Comparison of ENCODE assay signal across 2 cellular contexts in the genomic region with DNA sequence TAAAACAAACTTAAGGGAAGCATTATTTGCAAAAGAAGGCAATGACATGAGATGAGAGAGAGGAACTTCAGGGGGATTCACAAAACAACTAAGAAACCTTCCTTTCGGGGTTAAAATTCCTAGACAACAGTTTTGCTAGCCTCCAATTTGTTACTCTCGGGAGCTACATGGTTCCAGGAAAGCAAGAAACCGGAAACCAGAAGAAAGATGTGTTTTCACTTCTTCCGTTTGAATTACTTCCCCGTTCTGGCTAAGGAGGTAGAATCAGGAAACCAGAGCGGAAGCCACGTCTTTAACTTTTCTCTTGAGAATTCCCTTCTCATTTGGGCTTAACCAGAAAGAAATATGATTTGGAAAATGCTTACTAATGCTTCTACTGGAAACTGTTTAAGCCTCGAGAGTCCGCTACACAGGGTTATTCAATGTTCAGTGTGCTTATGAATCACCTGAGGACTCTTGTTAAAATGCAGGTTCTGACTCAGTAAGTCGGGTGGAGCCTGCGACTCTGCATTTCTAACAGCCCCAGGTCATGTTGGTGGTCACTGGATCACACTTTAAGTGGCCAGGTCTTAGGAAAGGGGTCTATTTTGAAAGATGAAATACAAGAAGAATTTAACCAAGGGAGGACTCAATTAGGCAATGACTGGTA.
TF ChIP-seq lines count a peak whose summit lies in the region.

No MANE protein-coding gene starts in this region.

TF ChIP-seq in GM23338, 12 proteins besides CTCF, POLR2A, EP300 and RAD21 (continued from another document):
- TF ChIP-seq, protein P1, sequence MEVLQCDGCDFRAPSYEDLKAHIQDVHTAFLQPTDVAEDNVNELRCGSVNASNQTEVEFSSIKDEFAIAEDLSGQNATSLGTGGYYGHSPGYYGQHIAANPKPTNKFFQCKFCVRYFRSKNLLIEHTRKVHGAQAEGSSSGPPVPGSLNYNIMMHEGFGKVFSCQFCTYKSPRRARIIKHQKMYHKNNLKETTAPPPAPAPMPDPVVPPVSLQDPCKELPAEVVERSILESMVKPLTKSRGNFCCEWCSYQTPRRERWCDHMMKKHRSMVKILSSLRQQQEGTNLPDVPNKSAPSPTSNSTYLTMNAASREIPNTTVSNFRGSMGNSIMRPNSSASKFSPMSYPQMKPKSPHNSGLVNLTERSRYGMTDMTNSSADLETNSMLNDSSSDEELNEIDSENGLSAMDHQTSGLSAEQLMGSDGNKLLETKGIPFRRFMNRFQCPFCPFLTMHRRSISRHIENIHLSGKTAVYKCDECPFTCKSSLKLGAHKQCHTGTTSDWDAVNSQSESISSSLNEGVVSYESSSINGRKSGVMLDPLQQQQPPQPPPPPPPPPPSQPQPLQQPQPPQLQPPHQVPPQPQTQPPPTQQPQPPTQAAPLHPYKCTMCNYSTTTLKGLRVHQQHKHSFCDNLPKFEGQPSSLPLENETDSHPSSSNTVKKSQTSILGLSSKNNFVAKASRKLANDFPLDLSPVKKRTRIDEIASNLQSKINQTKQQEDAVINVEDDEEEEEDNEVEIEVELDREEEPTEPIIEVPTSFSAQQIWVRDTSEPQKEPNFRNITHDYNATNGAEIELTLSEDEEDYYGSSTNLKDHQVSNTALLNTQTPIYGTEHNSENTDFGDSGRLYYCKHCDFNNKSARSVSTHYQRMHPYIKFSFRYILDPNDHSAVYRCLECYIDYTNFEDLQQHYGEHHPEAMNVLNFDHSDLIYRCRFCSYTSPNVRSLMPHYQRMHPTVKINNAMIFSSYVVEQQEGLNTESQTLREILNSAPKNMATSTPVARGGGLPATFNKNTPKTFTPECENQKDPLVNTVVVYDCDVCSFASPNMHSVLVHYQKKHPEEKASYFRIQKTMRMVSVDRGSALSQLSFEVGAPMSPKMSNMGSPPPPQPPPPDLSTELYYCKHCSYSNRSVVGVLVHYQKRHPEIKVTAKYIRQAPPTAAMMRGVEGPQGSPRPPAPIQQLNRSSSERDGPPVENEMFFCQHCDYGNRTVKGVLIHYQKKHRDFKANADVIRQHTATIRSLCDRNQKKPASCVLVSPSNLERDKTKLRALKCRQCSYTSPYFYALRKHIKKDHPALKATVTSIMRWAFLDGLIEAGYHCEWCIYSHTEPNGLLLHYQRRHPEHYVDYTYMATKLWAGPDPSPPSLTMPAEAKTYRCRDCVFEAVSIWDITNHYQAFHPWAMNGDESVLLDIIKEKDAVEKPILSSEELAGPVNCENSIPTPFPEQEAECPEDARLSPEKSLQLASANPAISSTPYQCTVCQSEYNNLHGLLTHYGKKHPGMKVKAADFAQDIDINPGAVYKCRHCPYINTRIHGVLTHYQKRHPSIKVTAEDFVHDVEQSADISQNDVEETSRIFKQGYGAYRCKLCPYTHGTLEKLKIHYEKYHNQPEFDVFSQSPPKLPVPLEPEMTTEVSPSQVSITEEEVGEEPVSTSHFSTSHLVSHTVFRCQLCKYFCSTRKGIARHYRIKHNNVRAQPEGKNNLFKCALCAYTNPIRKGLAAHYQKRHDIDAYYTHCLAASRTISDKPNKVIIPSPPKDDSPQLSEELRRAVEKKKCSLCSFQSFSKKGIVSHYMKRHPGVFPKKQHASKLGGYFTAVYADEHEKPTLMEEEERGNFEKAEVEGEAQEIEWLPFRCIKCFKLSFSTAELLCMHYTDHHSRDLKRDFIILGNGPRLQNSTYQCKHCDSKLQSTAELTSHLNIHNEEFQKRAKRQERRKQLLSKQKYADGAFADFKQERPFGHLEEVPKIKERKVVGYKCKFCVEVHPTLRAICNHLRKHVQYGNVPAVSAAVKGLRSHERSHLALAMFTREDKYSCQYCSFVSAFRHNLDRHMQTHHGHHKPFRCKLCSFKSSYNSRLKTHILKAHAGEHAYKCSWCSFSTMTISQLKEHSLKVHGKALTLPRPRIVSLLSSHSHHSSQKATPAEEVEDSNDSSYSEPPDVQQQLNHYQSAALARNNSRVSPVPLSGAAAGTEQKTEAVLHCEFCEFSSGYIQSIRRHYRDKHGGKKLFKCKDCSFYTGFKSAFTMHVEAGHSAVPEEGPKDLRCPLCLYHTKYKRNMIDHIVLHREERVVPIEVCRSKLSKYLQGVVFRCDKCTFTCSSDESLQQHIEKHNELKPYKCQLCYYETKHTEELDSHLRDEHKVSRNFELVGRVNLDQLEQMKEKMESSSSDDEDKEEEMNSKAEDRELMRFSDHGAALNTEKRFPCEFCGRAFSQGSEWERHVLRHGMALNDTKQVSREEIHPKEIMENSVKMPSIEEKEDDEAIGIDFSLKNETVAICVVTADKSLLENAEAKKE (CRISPR knock-in tag; IDR thresholded peaks at IDR 0.05): no peak

TF ChIP-seq in WTC11, 78 proteins besides CTCF, POLR2A, EP300 and RAD21 (continued from another document):
- TF ChIP-seq, protein P2, sequence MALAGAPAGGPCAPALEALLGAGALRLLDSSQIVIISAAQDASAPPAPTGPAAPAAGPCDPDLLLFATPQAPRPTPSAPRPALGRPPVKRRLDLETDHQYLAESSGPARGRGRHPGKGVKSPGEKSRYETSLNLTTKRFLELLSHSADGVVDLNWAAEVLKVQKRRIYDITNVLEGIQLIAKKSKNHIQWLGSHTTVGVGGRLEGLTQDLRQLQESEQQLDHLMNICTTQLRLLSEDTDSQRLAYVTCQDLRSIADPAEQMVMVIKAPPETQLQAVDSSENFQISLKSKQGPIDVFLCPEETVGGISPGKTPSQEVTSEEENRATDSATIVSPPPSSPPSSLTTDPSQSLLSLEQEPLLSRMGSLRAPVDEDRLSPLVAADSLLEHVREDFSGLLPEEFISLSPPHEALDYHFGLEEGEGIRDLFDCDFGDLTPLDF (CRISPR knock-in tag; IDR thresholded peaks at IDR 0.05): no peak
- TF ChIP-seq ZNF671 (CRISPR knock-in tag; IDR thresholded peaks at IDR 0.05) (no peak), TCF7 (CRISPR knock-in tag; IDR thresholded peaks at IDR 0.05; ENCODE audit: low read depth) (no peak), SP1 (CRISPR knock-in tag; conservative IDR thresholded peaks at IDR 0.05) (no peak), FOXK1 (CRISPR knock-in tag; IDR thresholded peaks at IDR 0.05) (no peak), SOX15 (CRISPR knock-in tag; IDR thresholded peaks at IDR 0.05) (no peak), NR2C2 (CRISPR knock-in tag; IDR thresholded peaks at IDR 0.05) (no peak), ELF4 (CRISPR knock-in tag; IDR thresholded peaks at IDR 0.05; ENCODE audit: low read depth) (no peak), JUN (CRISPR knock-in tag; IDR thresholded peaks at IDR 0.05) (no peak), NR3C1 (CRISPR knock-in tag; conservative IDR thresholded peaks at IDR 0.05; ENCODE audit: low read depth) (no peak)
- TF ChIP-seq, protein P3, sequence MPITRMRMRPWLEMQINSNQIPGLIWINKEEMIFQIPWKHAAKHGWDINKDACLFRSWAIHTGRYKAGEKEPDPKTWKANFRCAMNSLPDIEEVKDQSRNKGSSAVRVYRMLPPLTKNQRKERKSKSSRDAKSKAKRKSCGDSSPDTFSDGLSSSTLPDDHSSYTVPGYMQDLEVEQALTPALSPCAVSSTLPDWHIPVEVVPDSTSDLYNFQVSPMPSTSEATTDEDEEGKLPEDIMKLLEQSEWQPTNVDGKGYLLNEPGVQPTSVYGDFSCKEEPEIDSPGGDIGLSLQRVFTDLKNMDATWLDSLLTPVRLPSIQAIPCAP (CRISPR knock-in tag; IDR thresholded peaks at IDR 0.05): no peak
- TF ChIP-seq, protein P4, sequence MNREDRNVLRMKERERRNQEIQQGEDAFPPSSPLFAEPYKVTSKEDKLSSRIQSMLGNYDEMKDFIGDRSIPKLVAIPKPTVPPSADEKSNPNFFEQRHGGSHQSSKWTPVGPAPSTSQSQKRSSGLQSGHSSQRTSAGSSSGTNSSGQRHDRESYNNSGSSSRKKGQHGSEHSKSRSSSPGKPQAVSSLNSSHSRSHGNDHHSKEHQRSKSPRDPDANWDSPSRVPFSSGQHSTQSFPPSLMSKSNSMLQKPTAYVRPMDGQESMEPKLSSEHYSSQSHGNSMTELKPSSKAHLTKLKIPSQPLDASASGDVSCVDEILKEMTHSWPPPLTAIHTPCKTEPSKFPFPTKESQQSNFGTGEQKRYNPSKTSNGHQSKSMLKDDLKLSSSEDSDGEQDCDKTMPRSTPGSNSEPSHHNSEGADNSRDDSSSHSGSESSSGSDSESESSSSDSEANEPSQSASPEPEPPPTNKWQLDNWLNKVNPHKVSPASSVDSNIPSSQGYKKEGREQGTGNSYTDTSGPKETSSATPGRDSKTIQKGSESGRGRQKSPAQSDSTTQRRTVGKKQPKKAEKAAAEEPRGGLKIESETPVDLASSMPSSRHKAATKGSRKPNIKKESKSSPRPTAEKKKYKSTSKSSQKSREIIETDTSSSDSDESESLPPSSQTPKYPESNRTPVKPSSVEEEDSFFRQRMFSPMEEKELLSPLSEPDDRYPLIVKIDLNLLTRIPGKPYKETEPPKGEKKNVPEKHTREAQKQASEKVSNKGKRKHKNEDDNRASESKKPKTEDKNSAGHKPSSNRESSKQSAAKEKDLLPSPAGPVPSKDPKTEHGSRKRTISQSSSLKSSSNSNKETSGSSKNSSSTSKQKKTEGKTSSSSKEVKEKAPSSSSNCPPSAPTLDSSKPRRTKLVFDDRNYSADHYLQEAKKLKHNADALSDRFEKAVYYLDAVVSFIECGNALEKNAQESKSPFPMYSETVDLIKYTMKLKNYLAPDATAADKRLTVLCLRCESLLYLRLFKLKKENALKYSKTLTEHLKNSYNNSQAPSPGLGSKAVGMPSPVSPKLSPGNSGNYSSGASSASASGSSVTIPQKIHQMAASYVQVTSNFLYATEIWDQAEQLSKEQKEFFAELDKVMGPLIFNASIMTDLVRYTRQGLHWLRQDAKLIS (CRISPR knock-in tag; IDR thresholded peaks at IDR 0.05; ENCODE audit: borderline replicate concordance): no peak
- TF ChIP-seq, protein P5, sequence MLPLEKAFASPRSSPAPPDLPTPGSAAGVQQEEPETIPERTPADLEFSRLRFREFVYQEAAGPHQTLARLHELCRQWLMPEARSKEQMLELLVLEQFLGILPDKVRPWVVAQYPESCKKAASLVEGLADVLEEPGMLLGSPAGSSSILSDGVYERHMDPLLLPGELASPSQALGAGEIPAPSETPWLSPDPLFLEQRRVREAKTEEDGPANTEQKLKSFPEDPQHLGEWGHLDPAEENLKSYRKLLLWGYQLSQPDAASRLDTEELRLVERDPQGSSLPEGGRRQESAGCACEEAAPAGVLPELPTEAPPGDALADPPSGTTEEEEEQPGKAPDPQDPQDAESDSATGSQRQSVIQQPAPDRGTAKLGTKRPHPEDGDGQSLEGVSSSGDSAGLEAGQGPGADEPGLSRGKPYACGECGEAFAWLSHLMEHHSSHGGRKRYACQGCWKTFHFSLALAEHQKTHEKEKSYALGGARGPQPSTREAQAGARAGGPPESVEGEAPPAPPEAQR (CRISPR knock-in tag; IDR thresholded peaks at IDR 0.05): no peak
